Comparison of ENCODE assay signal across 12 cellular contexts in the genomic region with DNA sequence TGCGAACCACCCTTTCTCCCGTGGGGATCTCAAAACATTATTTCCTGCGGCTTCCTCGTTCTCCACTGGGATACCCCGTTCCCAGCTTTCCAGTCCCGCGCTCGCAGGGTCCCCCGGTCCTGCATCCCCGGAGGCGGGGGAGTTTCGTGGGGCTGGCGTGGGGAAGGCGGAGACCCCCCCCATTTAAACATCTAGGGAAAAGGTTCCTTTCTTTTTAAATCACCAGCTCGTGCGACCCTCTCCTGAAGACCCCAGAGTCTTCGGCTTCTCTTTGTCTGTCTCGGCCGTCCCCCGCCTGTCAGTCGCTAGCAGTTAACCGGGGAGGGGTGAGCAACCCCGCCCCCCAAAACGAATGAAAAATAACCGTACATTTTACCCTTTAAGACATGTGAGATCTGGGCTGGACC. TPM values are rescaled to one million over a fixed set of nuclear protein-coding genes. Genes with fewer than 3 reads are reported as not detected.
DNase-seq lines count a peak whose midpoint lies in the region; ATAC-seq, FAIRE-seq and TF ChIP-seq lines count a peak whose summit lies in the region.
"Had no signal": no experiment of that assay in that cellular context is flagged by ENCODE, and none has a peak within 500 bp of the region (broad histone marks: within the 10 kb centered on the region; RNA-seq: fewer than 3 reads in every experiment).

No MANE protein-coding gene starts in this region.

- no peaks in the 10 kb centered on the region for H3K9me3 Mint-ChIP-seq in activated CD4-positive, alpha-beta T cell treated with anti-CD3 and anti-CD28 coated beads for 36 hours (ENCODE audit: low read depth)

- peaks cover 25% of the 10 kb centered on the region for H3K4me1 Mint-ChIP-seq in activated CD4-positive, alpha-beta T cell treated with anti-CD3 and anti-CD28 coated beads for 36 hours

- H2AFZ ChIP-seq in OCI-LY7 (ENCODE audit: low read length) (peak overlapping the region; percentile 70; the same call in 1 of the 2 replicates), endothelial cell of umbilical vein (ENCODE audit: low read depth, low read length) (peak overlapping the region; percentile 91)

- intact Hi-C loops in activated CD4-positive, alpha-beta T cell treated with anti-CD3 and anti-CD28 coated beads for 36 hours (cut with DNase I, micrococcal nuclease): loop anchor here (5.0 kb wide), 1 partner anchor 274 kb away; a partner anchor contains a TSS
- intact Hi-C loops in OCI-LY7 (cut with micrococcal nuclease; ENCODE audit: unreplicated experiment): no loop called here
- intact Hi-C loops in endothelial cell of umbilical vein (cut with micrococcal nuclease): loop anchor here (1.0 kb wide), 1 partner anchor 52 kb away; a partner anchor contains a TSS
- intact Hi-C loops in Right ventricle myocardium inferior (cut with DNase I): no loop called here

- H3K4me3 ChIP-seq in OCI-LY7 (ENCODE audit: low read depth, low read length, poor library complexity, severe bottlenecking) (peak overlapping the region; percentile 83), endothelial cell of umbilical vein (replicated peaks in 1 of 3; ENCODE audit: insufficient read depth in 1 of 3, low read depth in 1 of 3, low read length in 3 of 3) (peak overlapping the region; percentile 72 to 85 (median 82)), retinal pigment epithelial cell (ENCODE audit: low read length) (peak overlapping the region; percentile 91)

- peaks cover 22 to 40% of the 10 kb centered on the region in 2 experiments for H3K27me3 ChIP-seq in endothelial cell of umbilical vein (ENCODE audit: control insufficient read depth in 2 of 2, insufficient read depth in 2 of 2, low read length in 2 of 2)

- H3K4me1 ChIP-seq in OCI-LY7 (ENCODE audit: insufficient read depth, low read length, poor library complexity, severe bottlenecking): peaks cover 11% of the 10 kb centered on the region
- H3K4me1 ChIP-seq in endothelial cell of umbilical vein (ENCODE audit: control insufficient read depth, extremely low read depth, insufficient read depth, low read length): peaks cover 27% of the 10 kb centered on the region

- H3K9me1 ChIP-seq in endothelial cell of umbilical vein (replicated peaks; ENCODE audit: control insufficient read depth, extremely low read depth, insufficient read depth, low read length): no peaks in the 10 kb centered on the region

- FAIRE-seq in endothelial cell of umbilical vein (lab: Jason Lieb, UNC): no peak
- FAIRE-seq: GM18507 had no signal

- no peaks in the 10 kb centered on the region for H3K9me2 ChIP-seq in OCI-LY7 (ENCODE audit: insufficient read depth, low read length)

- H3K27ac ChIP-seq in OCI-LY7 (ENCODE audit: low read depth, low read length, poor library complexity, severe bottlenecking) (peak overlapping the region; percentile 82), endothelial cell of umbilical vein (ENCODE audit: insufficient read depth, low read depth, low read length) (no peak overlapping the region)

- TF ChIP-seq CTCF in OCI-LY7 (conservative IDR thresholded peaks at IDR 0.05; ENCODE audit: low read length) (no peak), endothelial cell of umbilical vein (IDR thresholded peaks at IDR 0.05; ENCODE audit: extremely low read depth in 1 of 2, insufficient read depth in 1 of 2, low read depth in 1 of 2, low read length in 2 of 2) (no peak), retinal pigment epithelial cell (conservative IDR thresholded peaks at IDR 0.05; ENCODE audit: low read depth, low read length) (no peak)

- no peak for ATAC-seq in activated CD4-positive, alpha-beta T cell treated with anti-CD3 and anti-CD28 coated beads for 36 hours
- ATAC-seq in Right ventricle myocardium inferior: no peak
- ATAC-seq: PC-3 had no signal

- TF ChIP-seq POLR2A in endothelial cell of umbilical vein (IDR thresholded peaks at IDR 0.05; ENCODE audit: low read depth, low read length): no peak

- DNase-seq in activated CD4-positive, alpha-beta T cell treated with anti-CD3 and anti-CD28 coated beads for 36 hours: no peak
- DNase-seq in activated CD4-positive, alpha-beta T cell treated with anti-CD3 and anti-CD28 coated beads, Interleukin-2, amount 50 U/mL, for 48 hours: no peak
- DNase-seq in OCI-LY7 (ENCODE audit: low spot score) (no peak), endothelial cell of umbilical vein (ENCODE audit: low read depth, low spot score) (no peak), retinal pigment epithelial cell (ENCODE audit: low read depth) (no peak), HuH-7 (ENCODE audit: low spot score) (no peak), Right ventricle myocardium inferior (ENCODE audit: missing footprints) (no peak), DMS 273 (lab: John Stamatoyannopoulos, UW; ENCODE audit: unreplicated experiment) (no peak)
- DNase-seq: occipital lobe, PC-3 had no signal

- no peaks in the 10 kb centered on the region for H3K9me3 ChIP-seq in OCI-LY7 (ENCODE audit: low read length)
- no peaks in the 10 kb centered on the region for H3K9me3 ChIP-seq in endothelial cell of umbilical vein (replicated peaks; ENCODE audit: control insufficient read depth, insufficient read depth, low read length)

- no peak overlapping the region for H3K27ac Mint-ChIP-seq in activated CD4-positive, alpha-beta T cell treated with anti-CD3 and anti-CD28 coated beads for 36 hours

- H3K4me2 ChIP-seq in OCI-LY7 (ENCODE audit: low read length) (peak overlapping the region; percentile 70), endothelial cell of umbilical vein (ENCODE audit: insufficient read depth, low read length) (peak overlapping the region; percentile 99)

- POLR2A ChIA-PET in activated CD4-positive, alpha-beta T cell treated with anti-CD3 and anti-CD28 coated beads for 36 hours (lab: Charles Lee): no interaction called here
- POLR2A ChIA-PET in OCI-LY7 (lab: Charles Lee) (interaction anchor here (0.5 to 0.7 kb wide), 2 partner anchors 85 to 360 kb away, joined by 3 read pairs; no protein-coding TSS in a partner anchor), endothelial cell of umbilical vein (lab: Charles Lee) (interaction anchor here (0.8 to 1.5 kb wide), 2 partner anchors 16 to 36 kb away, joined by 3 to 4 read pairs; no protein-coding TSS in a partner anchor)

- CTCF ChIA-PET in activated CD4-positive, alpha-beta T cell treated with anti-CD3 and anti-CD28 coated beads for 36 hours (lab: Charles Lee): interaction anchor here (0.5 to 1.1 kb wide), 3 partner anchors 126 to 384 kb away, joined by 3 to 5 read pairs (median 3); no protein-coding TSS in a partner anchor
- CTCF ChIA-PET in OCI-LY7 (lab: Charles Lee; ENCODE audit: unreplicated experiment) (no interaction called here), endothelial cell of umbilical vein (lab: Charles Lee) (interaction anchor here (1.1 to 9.9 kb wide), 5 partner anchors 10 to 52 kb away, joined by 3 to 133 read pairs (median 7); a partner anchor contains a TSS)

- H3K4me3 Mint-ChIP-seq in activated CD4-positive, alpha-beta T cell treated with anti-CD3 and anti-CD28 coated beads for 36 hours: peak overlapping the region; percentile 64

- H3K36me3 Mint-ChIP-seq in activated CD4-positive, alpha-beta T cell treated with anti-CD3 and anti-CD28 coated beads for 36 hours (ENCODE audit: low read depth): no peaks in the 10 kb centered on the region

- dilution Hi-C loops in endothelial cell of umbilical vein (cut with MboI; ENCODE audit: extremely low pct_ligation_motif_present, low sequenced_read_pairs): no loop called here

- H3K9ac ChIP-seq in endothelial cell of umbilical vein (replicated peaks; ENCODE audit: extremely low read depth, insufficient read depth, low read length): peak overlapping the region; percentile 92

- peaks cover 76% of the 10 kb centered on the region for H3K27me3 Mint-ChIP-seq in activated CD4-positive, alpha-beta T cell treated with anti-CD3 and anti-CD28 coated beads for 36 hours

- no TSS peak for BruUV-seq in OCI-LY7 (replicated peaks; lab: Mats Ljungman, UMichigan)
- BruUV-seq in endothelial cell of umbilical vein (replicated peaks; lab: Mats Ljungman, UMichigan): no TSS peak

- H3K36me3 ChIP-seq in OCI-LY7 (ENCODE audit: insufficient read depth, low read length) (peaks cover 19% of the 10 kb centered on the region), endothelial cell of umbilical vein (ENCODE audit: control insufficient read depth in 2 of 2, extremely low read depth in 1 of 2, insufficient read depth in 2 of 2, low read length in 2 of 2) (no peaks in the 10 kb centered on the region)

- H3K79me2 ChIP-seq in OCI-LY7 (ENCODE audit: insufficient read depth, low read depth, low read length) (peaks cover 41% of the 10 kb centered on the region), endothelial cell of umbilical vein (ENCODE audit: control insufficient read depth, insufficient read depth, low read length) (peaks cover 44% of the 10 kb centered on the region)

- H4K20me1 ChIP-seq in OCI-LY7 (ENCODE audit: insufficient read depth, low read length) (peaks cover 16% of the 10 kb centered on the region), endothelial cell of umbilical vein (replicated peaks; ENCODE audit: control insufficient read depth, extremely low read depth, insufficient read depth, low read length) (no peaks in the 10 kb centered on the region)

RNA-seq across cellular contexts. Expression of a gene that starts 0.5 kb away (rescaled TPM):
- under 1 TPM; 0.43 to 0.97 TPM for total RNA-seq in activated CD4-positive, alpha-beta T cell treated with anti-CD3 and anti-CD28 coated beads for 36 hours
- total RNA-seq in OCI-LY7 (2014; rRNA removed; shearing (Covaris generic)): 14.8 and 18.9 TPM in 2 replicates
- total RNA-seq in OCI-LY7 (2022) (46.4 and 53.8 TPM in 2 replicates), endothelial cell of umbilical vein (91.7 and 99.5 TPM in 2 replicates), Right ventricle myocardium inferior (not detected)
- polyA plus RNA-seq in endothelial cell of umbilical vein: 8.6 and 9.5 TPM in 2 replicates
- polyA plus RNA-seq in endothelial cell of umbilical vein (2011; cell fraction: cytosol; rRNA removed): 14.9 and 17.4 TPM in 2 replicates
- polyA plus RNA-seq in endothelial cell of umbilical vein (2011; cell fraction: nucleus; rRNA removed): 44.6 and 46.9 TPM in 2 replicates
- 22.5 and 26.3 TPM in 2 replicates for polyA plus RNA-seq in endothelial cell of umbilical vein (2012)
- 18.7 and 24.3 TPM in 2 replicates for polyA minus RNA-seq in endothelial cell of umbilical vein
- 13.1 TPM for polyA minus RNA-seq in endothelial cell of umbilical vein (2011; cell fraction: cytosol; rRNA and poly(A)+ RNA removed)
- polyA minus RNA-seq in endothelial cell of umbilical vein (2011; cell fraction: nucleus; rRNA and poly(A)+ RNA removed): 25.2 and 30.8 TPM in 2 replicates

RNA-seq across cellular contexts. Expression of a gene that starts 28.3 kb away (rescaled TPM):
- total RNA-seq in activated CD4-positive, alpha-beta T cell treated with anti-CD3 and anti-CD28 coated beads for 36 hours: not detected
- not detected in 2 replicates for total RNA-seq in OCI-LY7 (2014; rRNA removed; shearing (Covaris generic))
- total RNA-seq in OCI-LY7 (2022): not detected in 2 replicates
- not detected in 2 replicates for total RNA-seq in endothelial cell of umbilical vein
- polyA plus RNA-seq in endothelial cell of umbilical vein: not detected in 2 replicates
- polyA plus RNA-seq in endothelial cell of umbilical vein (2011; cell fraction: cytosol; rRNA removed): not detected in 2 replicates
- polyA plus RNA-seq in endothelial cell of umbilical vein (2011; cell fraction: nucleus; rRNA removed): not detected in 2 replicates
- not detected in 2 replicates for polyA plus RNA-seq in endothelial cell of umbilical vein (2012)
- not detected in 2 replicates for polyA minus RNA-seq in endothelial cell of umbilical vein
- polyA minus RNA-seq in endothelial cell of umbilical vein (2011; cell fraction: cytosol; rRNA and poly(A)+ RNA removed): not detected
- not detected in 2 replicates for polyA minus RNA-seq in endothelial cell of umbilical vein (2011; cell fraction: nucleus; rRNA and poly(A)+ RNA removed)
- not detected for total RNA-seq in Right ventricle myocardium inferior
- total RNA-seq: occipital lobe, PC-3 had no signal
- polyA plus RNA-seq: esophagus had no signal

RNA-seq across cellular contexts. Expression of a gene that starts 52.1 kb away (rescaled TPM):
- total RNA-seq in activated CD4-positive, alpha-beta T cell treated with anti-CD3 and anti-CD28 coated beads for 36 hours: 10 to 100 TPM; 59.5 to 94.0 TPM
- 45.8 and 57.2 TPM in 2 replicates for total RNA-seq in OCI-LY7 (2014; rRNA removed; shearing (Covaris generic))
- total RNA-seq in OCI-LY7 (2022): 73.3 and 92.2 TPM in 2 replicates
- total RNA-seq in endothelial cell of umbilical vein: 166 and 173 TPM in 2 replicates
- 176 and 194 TPM in 2 replicates for polyA plus RNA-seq in endothelial cell of umbilical vein
- polyA plus RNA-seq in endothelial cell of umbilical vein (2011; cell fraction: cytosol; rRNA removed): 179 and 209 TPM in 2 replicates
- 94.3 and 101 TPM in 2 replicates for polyA plus RNA-seq in endothelial cell of umbilical vein (2011; cell fraction: nucleus; rRNA removed)
- polyA plus RNA-seq in endothelial cell of umbilical vein (2012): 145 and 159 TPM in 2 replicates
- 95.6 and 113 TPM in 2 replicates for polyA minus RNA-seq in endothelial cell of umbilical vein
- 67.4 TPM for polyA minus RNA-seq in endothelial cell of umbilical vein (2011; cell fraction: cytosol; rRNA and poly(A)+ RNA removed)
- 22.8 and 28.7 TPM in 2 replicates for polyA minus RNA-seq in endothelial cell of umbilical vein (2011; cell fraction: nucleus; rRNA and poly(A)+ RNA removed)
- 104 TPM for total RNA-seq in Right ventricle myocardium inferior

Comparison
In these comparisons a context has a peak if more than half of its experiments do, and no peak if none do; other contexts are left out.
1. RNA of a gene that starts 0.5 kb away (total RNA-seq): 91.7 to 99.5 TPM in endothelial cell of umbilical vein and 14.8 to 53.8 TPM in OCI-LY7; 0.43 to 0.97 TPM in activated CD4-positive, alpha-beta T cell treated with anti-CD3 and anti-CD28 coated beads for 36 hours and not detected in Right ventricle myocardium inferior (single experiment); every median in the first group is over 4 times any median in the second.
2. intact Hi-C loops: an anchor here in activated CD4-positive, alpha-beta T cell treated with anti-CD3 and anti-CD28 coated beads for 36 hours (5.0 kb wide) and endothelial cell of umbilical vein (1.0 kb wide); none called in OCI-LY7 and Right ventricle myocardium inferior.
3. Peak in every context shown above with its lines, with median percentiles within 50 percentile points of each other: H3K4me3 ChIP-seq.